Comparison of ENCODE assay signal across 9 cellular contexts in genomic region chr5:149543361-149544198, GRCh38. TPM values are rescaled to one million over a fixed set of nuclear protein-coding genes. Genes with fewer than 3 reads are reported as not detected.
DNase-seq lines count a peak whose midpoint lies in the region; ATAC-seq and TF ChIP-seq lines count a peak whose summit lies in the region.
"Had no signal": no experiment of that assay in that cellular context is flagged by ENCODE, and none has a peak within 500 bp of the region (broad histone marks: within the 10 kb centered on the region; RNA-seq: fewer than 3 reads in every experiment).

No MANE protein-coding gene starts in this region.

- H3K27me3 Mint-ChIP-seq in CD4-positive, CD25-positive, alpha-beta regulatory T cell: no peaks in the 10 kb centered on the region
- no peaks in the 10 kb centered on the region for H3K27me3 Mint-ChIP-seq in T-cell

- CTCF ChIA-PET in T-cell (lab: Charles Lee): interaction anchor here (0.6 to 1.2 kb wide), 6 partner anchors 19 to 1691 kb away, joined by 3 to 4 read pairs (median 4); no protein-coding TSS in a partner anchor

- peaks cover 42 to 84% (median 52%) of the 10 kb centered on the region in 4 donors for H3K4me1 Mint-ChIP-seq in CD4-positive, CD25-positive, alpha-beta regulatory T cell
- peaks cover 69 to 80% (median 78%) of the 10 kb centered on the region in 3 donors for H3K4me1 Mint-ChIP-seq in T-cell

- H3K27ac Mint-ChIP-seq in CD4-positive, CD25-positive, alpha-beta regulatory T cell: peak overlapping the region in 2 of 3 donors; percentile 20 to 68
- no peak overlapping the region for H3K27ac Mint-ChIP-seq in T-cell

- no peak for DNase-seq in CD4-positive, CD25-positive, alpha-beta regulatory T cell
- DNase-seq in T-cell (no peak), fibroblast of lung (ENCODE audit: low read depth in 2 of 2) (no peak), omental fat pad (ENCODE audit: low spot score) (no peak), activated gamma-delta T cell treated with Interleukin-2 at 50 U/mL for 16 hours (no peak), DMS114 treated with DMSO at 0.1 percent for 48 hours (lab: John Stamatoyannopoulos, UW; ENCODE audit: unreplicated experiment) (no peak)
- no peak for DNase-seq in effector CD8-positive, alpha-beta T cell (lab: John Stamatoyannopoulos, UW)
- DNase-seq: C1 segment of cervical spinal cord had no signal

- H3K9ac ChIP-seq in fibroblast of lung (ENCODE audit: insufficient read depth, low read length): no peak overlapping the region

- H3K9me3 ChIP-seq in CD4-positive, CD25-positive, alpha-beta regulatory T cell (ENCODE audit: control insufficient read depth in 2 of 2, low read length in 2 of 2): no peaks in the 10 kb centered on the region
- no peaks in the 10 kb centered on the region for H3K9me3 ChIP-seq in fibroblast of lung (ENCODE audit: control insufficient read depth, insufficient read depth, low read depth, low read length)

- peaks cover 28% of the 10 kb centered on the region for H3K36me3 ChIP-seq in CD4-positive, CD25-positive, alpha-beta regulatory T cell (ENCODE audit: control insufficient read depth, insufficient read depth, low read length)
- peaks cover 2% of the 10 kb centered on the region for H3K36me3 ChIP-seq in fibroblast of lung (ENCODE audit: control insufficient read depth, insufficient read depth, low read length)

- POLR2A ChIA-PET in T-cell (lab: Charles Lee): interaction anchor here (0.5 to 1.2 kb wide), 5 partner anchors 11 to 98 kb away, joined by 3 to 7 read pairs (median 4); no protein-coding TSS in a partner anchor

- peaks cover 76% of the 10 kb centered on the region for H3K4me1 ChIP-seq in CD4-positive, CD25-positive, alpha-beta regulatory T cell (ENCODE audit: control insufficient read depth, insufficient read depth, low read length, poor library complexity, severe bottlenecking)
- H3K4me1 ChIP-seq in fibroblast of lung (ENCODE audit: control insufficient read depth, extremely low read depth, insufficient read depth, low read length): peaks cover 10% of the 10 kb centered on the region

- peaks cover 2% of the 10 kb centered on the region for H4K20me1 ChIP-seq in fibroblast of lung (ENCODE audit: control insufficient read depth, extremely low read depth, insufficient read depth, low read length)

- H3K27me3 ChIP-seq in CD4-positive, CD25-positive, alpha-beta regulatory T cell (ENCODE audit: control insufficient read depth, insufficient read depth, low read length): no peaks in the 10 kb centered on the region
- H3K27me3 ChIP-seq in fibroblast of lung (ENCODE audit: control insufficient read depth, insufficient read depth, low read length): no peaks in the 10 kb centered on the region

- ATAC-seq in CD4-positive, CD25-positive, alpha-beta regulatory T cell (ENCODE audit: low read depth in 2 of 2): no peak
- ATAC-seq in T-cell (replicated peaks in 1 of 4) (no peak), omental fat pad (ENCODE audit: low FRiP score) (peak; percentile 33), GM18519 (IDR thresholded peaks at IDR 0.05; ENCODE audit: low FRiP score, unreplicated experiment) (no peak)

- H3K4me2 ChIP-seq in fibroblast of lung (ENCODE audit: extremely low read depth, insufficient read depth, low read length): peak overlapping the region; percentile 7

- H3K79me2 ChIP-seq in fibroblast of lung (ENCODE audit: control insufficient read depth, insufficient read depth, low read length): peaks cover 98% of the 10 kb centered on the region

- no peak overlapping the region for H3K27ac ChIP-seq in CD4-positive, CD25-positive, alpha-beta regulatory T cell (ENCODE audit: insufficient read depth, low read length, poor library complexity, severe bottlenecking)
- H3K27ac ChIP-seq in fibroblast of lung (ENCODE audit: insufficient read depth, low read length): peak overlapping the region; percentile 10

- H3K4me3 ChIP-seq in CD4-positive, CD25-positive, alpha-beta regulatory T cell (ENCODE audit: low read depth, low read length): peak overlapping the region; percentile 38
- peak overlapping the region in 1 of 4 experiments; percentile 5 for H3K4me3 ChIP-seq in fibroblast of lung (replicated peaks in 1 of 4; ENCODE audit: control extremely low read depth in 1 of 4, insufficient read depth in 1 of 4, low read depth in 3 of 4, low read length in 4 of 4)

- H3K36me3 Mint-ChIP-seq in CD4-positive, CD25-positive, alpha-beta regulatory T cell: peaks cover 37% of the 10 kb centered on the region
- peaks cover 35% of the 10 kb centered on the region for H3K36me3 Mint-ChIP-seq in T-cell

- peak overlapping the region; percentile 52 to 71 (median 56) for H3K4me3 Mint-ChIP-seq in CD4-positive, CD25-positive, alpha-beta regulatory T cell
- H3K4me3 Mint-ChIP-seq in T-cell: peak overlapping the region in 2 of 3 donors; percentile 31 to 39

- no peak overlapping the region for H2AFZ ChIP-seq in fibroblast of lung (ENCODE audit: low read length)

- TF ChIP-seq CTCF in fibroblast of lung (conservative IDR thresholded peaks at IDR 0.05 in 1 of 2, IDR thresholded peaks at IDR 0.05 in 1 of 2; ENCODE audit: low read depth in 1 of 2, low read length in 2 of 2) (no peak), omental fat pad (IDR thresholded peaks at IDR 0.05) (no peak)

- H3K9me3 Mint-ChIP-seq in CD4-positive, CD25-positive, alpha-beta regulatory T cell: no peaks in the 10 kb centered on the region
- H3K9me3 Mint-ChIP-seq in T-cell: no peaks in the 10 kb centered on the region

RNA-seq across cellular contexts. Expression of gene CSNK1A1, which starts 7.7 kb away (rescaled TPM):
- 234 TPM for total RNA-seq in CD4-positive, CD25-positive, alpha-beta regulatory T cell
- 100 to 1,000 TPM; 134 to 152 (median 147) TPM for polyA plus RNA-seq in CD4-positive, CD25-positive, alpha-beta regulatory T cell
- total RNA-seq in T-cell: 100 to 1,000 TPM; 161 to 193 (median 178) TPM
- 522 and 674 TPM in 2 replicates for total RNA-seq in fibroblast of lung
- polyA plus RNA-seq in fibroblast of lung: 245 and 275 TPM in 2 replicates
- polyA plus RNA-seq in fibroblast of lung (2012): 187 and 207 TPM in 2 replicates
- 111 and 122 TPM in 2 replicates for polyA minus RNA-seq in fibroblast of lung (ENCODE audit: low replicate concordance)
- 100 to 1,000 TPM; 181 to 292 (median 209) TPM for total RNA-seq in omental fat pad

RNA-seq across cellular contexts. Expression of gene ARHGEF37, which starts 37.7 kb away (rescaled TPM):
- total RNA-seq in CD4-positive, CD25-positive, alpha-beta regulatory T cell: 1.8 TPM
- under 1 TPM in 3 of 4 donors, not detected in 1; 0.20 to 0.55 (median 0.45) TPM for polyA plus RNA-seq in CD4-positive, CD25-positive, alpha-beta regulatory T cell
- 1 to 10 TPM in 1 of 5 donors, under 1 TPM in 3, not detected in 1; 0.07 to 1.0 (median 0.59) TPM for total RNA-seq in T-cell
- total RNA-seq in fibroblast of lung: 3.1 and 5.3 TPM in 2 replicates
- polyA plus RNA-seq in fibroblast of lung: 0.31 and 0.38 TPM in 2 replicates
- polyA plus RNA-seq in fibroblast of lung (2012): 0.64 and 0.86 TPM in 2 replicates
- polyA minus RNA-seq in fibroblast of lung (ENCODE audit: low replicate concordance): 0.93 and 10.3 TPM in 2 replicates
- total RNA-seq in omental fat pad: 1 to 10 TPM; 3.1 to 8.5 (median 4.6) TPM

Comparison
In these comparisons a context has a peak if more than half of its experiments do, and no peak if none do; other contexts are left out.
1. H3K27ac Mint-ChIP-seq: peak in CD4-positive, CD25-positive, alpha-beta regulatory T cell (2 of 3); none in T-cell (0 of 2).